8 cellular contexts compared by ENCODE assay signal in the genomic region with DNA sequence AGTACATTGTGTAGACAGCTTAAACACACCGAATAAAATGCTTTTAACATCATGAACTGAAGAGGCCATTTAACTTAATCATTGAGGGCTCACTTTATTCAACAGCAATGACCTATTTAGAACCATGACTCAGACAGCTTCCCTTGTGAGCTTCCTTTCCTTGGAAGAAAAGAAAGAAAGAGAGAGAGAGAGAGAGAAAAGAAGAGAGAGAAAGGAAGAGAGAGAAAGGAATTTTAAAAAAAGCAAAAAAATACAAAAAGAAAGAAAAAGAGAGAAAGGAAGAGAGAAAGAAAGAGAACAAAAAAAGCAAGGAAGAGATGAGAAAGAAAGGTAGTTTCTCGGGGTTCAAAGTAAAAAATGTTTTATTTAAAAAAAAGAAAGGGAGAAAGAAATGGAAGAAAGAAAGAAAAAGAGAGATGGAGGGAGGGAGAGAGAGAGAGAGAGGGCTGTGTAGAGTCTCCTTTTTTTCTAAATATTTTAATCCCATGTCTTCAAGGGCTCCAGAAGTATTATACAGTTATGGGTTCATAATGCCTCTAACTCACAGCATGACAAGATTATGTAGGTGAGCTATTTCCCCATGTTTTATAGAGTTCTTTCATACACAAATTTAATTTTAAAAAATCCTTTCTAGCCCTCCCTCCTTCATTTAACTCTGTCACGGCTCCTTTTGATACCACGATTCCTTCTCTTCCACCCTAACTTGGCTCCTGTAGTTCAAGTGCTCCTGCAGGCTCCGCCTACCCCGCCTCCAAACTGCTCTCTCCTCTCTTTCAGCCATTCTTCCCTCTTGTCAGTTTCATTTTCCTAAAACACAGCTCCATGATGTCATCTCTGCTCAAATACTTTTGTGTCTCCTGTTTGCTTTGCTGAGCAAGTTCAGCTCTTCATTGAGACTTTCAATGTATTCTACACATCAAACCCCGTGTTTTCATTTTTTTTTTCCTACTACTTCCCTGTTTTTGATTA.
A peak's percentile ranks its signal among the peaks of the same experiment; 100 is the strongest.
DNase-seq lines count a peak whose midpoint lies in the region; ATAC-seq, FAIRE-seq and TF ChIP-seq lines count a peak whose summit lies in the region.

No MANE protein-coding gene starts in this region.

- no peak for TF ChIP-seq POLR2A in H54 (IDR thresholded peaks at IDR 0.05; ENCODE audit: low read depth, low read length)

- FAIRE-seq in H54 (lab: Jason Lieb, UNC), result peak; percentile 87
- peak; percentile 62 for FAIRE-seq in RCC 7860 (lab: Jason Lieb, UNC)
- no peak for FAIRE-seq in pancreas (lab: Jason Lieb, UNC)

- H3K9me3 ChIP-seq in pancreas, result no peaks in the 10 kb centered on the region

- no peaks in the 10 kb centered on the region for H3K27me3 ChIP-seq in pancreas

- ATAC-seq in pancreas, result peak in 3 of 4 donors; percentile 48 to 88 (median 73)
- no peak for ATAC-seq in GM21515 (IDR thresholded peaks at IDR 0.05; ENCODE audit: unreplicated experiment)
- no peak for ATAC-seq in GM18511 (IDR thresholded peaks at IDR 0.05; ENCODE audit: unreplicated experiment)

- H3K36me3 ChIP-seq in pancreas, result no peaks in the 10 kb centered on the region

- H3K4me3 ChIP-seq in pancreas, result no peak overlapping the region

- no peaks in the 10 kb centered on the region for H3K4me1 ChIP-seq in pancreas

- 71 to 75% methylated on average over 7 of the region's 7 CpGs for WGBS in pancreas, 2 donors

- intact Hi-C loops in pancreas (cut with DNase I), result no loop called here

- peak; percentile 35 for DNase-seq in H54 (ENCODE audit: insufficient read length, low spot score)
- peak; percentile 46 for DNase-seq in RCC 7860 (ENCODE audit: low spot score)
- peak; percentile 32 for DNase-seq in fibroblast of the conjunctiva (ENCODE audit: low read depth)
- peak in 1 of 6 donors; percentile 28 for DNase-seq in pancreas
- DNase-seq in activated CD4-positive, CD25-positive, alpha-beta regulatory T cell treated with anti-CD3 and anti-CD28 coated beads, Interleukin-2, amount 50 U/mL, for 72 hours, result no peak
- DNase-seq in NCI-H446 treated with DMSO at 0.1 percent for 48 hours (lab: John Stamatoyannopoulos, UW), result no peak

- TF ChIP-seq CTCF in pancreas (IDR thresholded peaks at IDR 0.05), result no peak

- no peak overlapping the region for H3K27ac ChIP-seq in pancreas

Comparison
In these comparisons a context has a peak if more than half of its experiments do, and no peak if none do; other contexts are left out.
1. DNase-seq: peak in H54 (single experiment), RCC 7860 (single experiment) and fibroblast of the conjunctiva (single experiment); none in activated CD4-positive, CD25-positive, alpha-beta regulatory T cell treated with anti-CD3 and anti-CD28 coated beads, Interleukin-2, amount 50 U/mL, for 72 hours (single experiment) and NCI-H446 treated with DMSO at 0.1 percent for 48 hours (single experiment).
2. ATAC-seq: peak in pancreas (3 of 4); none in GM21515 (single experiment) and GM18511 (single experiment).